In genomic region chr11:122170815-122171475, GRCh38 we compare ENCODE assay signal across 13 cellular contexts. TPM values are rescaled to one million over a fixed set of nuclear protein-coding genes. Genes with fewer than 3 reads are reported as not detected.
DNase-seq lines count a peak whose midpoint lies in the region; ATAC-seq and TF ChIP-seq lines count a peak whose summit lies in the region.
"Had no signal": no experiment of that assay in that cellular context is flagged by ENCODE, and none has a peak within 500 bp of the region (broad histone marks: within the 10 kb centered on the region; RNA-seq: fewer than 3 reads in every experiment).

No MANE protein-coding gene starts in this region.

- no peaks in the 10 kb centered on the region for H3K4me1 ChIP-seq in HEK293 (ENCODE audit: control insufficient read depth, insufficient read depth, low read length)

- ATAC-seq in activated CD8-positive, alpha-beta memory T cell treated with anti-CD3 and anti-CD28 coated beads, Interleukin-2, amount 10 ng/mL, durations not matched to agents 7 days and 5 days, result no peak
- ATAC-seq in HG03159 (IDR thresholded peaks at IDR 0.05; ENCODE audit: unreplicated experiment), result no peak

- no peak overlapping the region for H3K4me3 Mint-ChIP-seq in activated CD8-positive, alpha-beta memory T cell treated with anti-CD3 and anti-CD28 coated beads, Interleukin-2, amount 10 ng/mL, durations not matched to agents 7 days and 5 days

- POLR2A ChIA-PET in HEK293 (lab: Yijun Ruan, JAX), result no interaction called here

- H3K36me3 ChIP-seq in HEK293 (ENCODE audit: control insufficient read depth in 2 of 2, insufficient read depth in 1 of 2, low read length in 2 of 2), result no peaks in the 10 kb centered on the region
- no peaks in the 10 kb centered on the region for H3K36me3 ChIP-seq in kidney epithelial cell (ENCODE audit: control insufficient read depth, insufficient read depth, low read length)
- H3K36me3 ChIP-seq: heart left ventricle had no signal

- H3K9me3 ChIP-seq in HEK293 (ENCODE audit: control insufficient read depth, insufficient read depth, low read depth, low read length), result no peaks in the 10 kb centered on the region
- H3K9me3 ChIP-seq: heart left ventricle had no signal

- no peaks in the 10 kb centered on the region for H3K4me1 Mint-ChIP-seq in activated CD8-positive, alpha-beta memory T cell treated with anti-CD3 and anti-CD28 coated beads, Interleukin-2, amount 10 ng/mL, durations not matched to agents 7 days and 5 days
- H3K4me1 Mint-ChIP-seq: CD4-positive, CD25-positive, alpha-beta regulatory T cell had no signal

- no peaks in the 10 kb centered on the region for H3K27me3 ChIP-seq in kidney epithelial cell (ENCODE audit: control insufficient read depth, insufficient read depth, low read length)
- H3K27me3 ChIP-seq: heart left ventricle had no signal

- no peaks in the 10 kb centered on the region for H3K27me3 Mint-ChIP-seq in activated CD8-positive, alpha-beta memory T cell treated with anti-CD3 and anti-CD28 coated beads, Interleukin-2, amount 10 ng/mL, durations not matched to agents 7 days and 5 days
- H3K27me3 Mint-ChIP-seq: CD4-positive, CD25-positive, alpha-beta regulatory T cell had no signal

- H3K4me3 ChIP-seq in HEK293 (ENCODE audit: low read depth, low read length) (no peak overlapping the region), kidney epithelial cell (ENCODE audit: low read depth, low read length) (no peak overlapping the region)
- H3K4me3 ChIP-seq: heart left ventricle had no signal

- CTCF ChIA-PET in HEK293 (lab: Yijun Ruan, JAX), result interaction anchor here (0.7 kb wide), 1 partner anchor 150 kb away, joined by 3 read pairs; no protein-coding TSS in a partner anchor
- CTCF ChIA-PET in activated CD8-positive, alpha-beta memory T cell treated with anti-CD3 and anti-CD28 coated beads, Interleukin-2, amount 10 ng/mL, durations not matched to agents 7 days and 5 days (lab: Charles Lee), result no interaction called here

- H3K9me3 Mint-ChIP-seq in activated CD8-positive, alpha-beta memory T cell treated with anti-CD3 and anti-CD28 coated beads, Interleukin-2, amount 10 ng/mL, durations not matched to agents 7 days and 5 days (ENCODE audit: low read depth), result no peaks in the 10 kb centered on the region

- DNase-seq in AG08395 (ENCODE audit: low spot score) (peak; percentile 76), amniotic epithelial cell (ENCODE audit: low read depth) (peak; percentile 85), kidney epithelial cell (ENCODE audit: low read depth) (peak; percentile 63), NCI-H526 (lab: John Stamatoyannopoulos, UW) (no peak)
- DNase-seq in activated CD8-positive, alpha-beta memory T cell treated with anti-CD3 and anti-CD28 coated beads, Interleukin-2, amount 10 ng/mL, durations not matched to agents 7 days and 5 days, result no peak
- no peak for DNase-seq in stimulated activated CD4-positive, alpha-beta T cell treated with anti-CD3 and anti-CD28 coated beads, Interleukin-12 subunit alpha, Interleukin-12 subunit beta, amount 100 ng/mL, for 4 hours
- DNase-seq: CD4-positive, CD25-positive, alpha-beta regulatory T cell; heart left ventricle; NCI-H1694 treated with DMSO at 0.1 percent for 48 hours; T-helper 2 cell had no signal

- TF ChIP-seq CTCF in HEK293 (tag by site-specific recombination; IDR thresholded peaks at IDR 0.05), result no peak
- TF ChIP-seq CTCF in kidney epithelial cell (IDR thresholded peaks at IDR 0.05; ENCODE audit: insufficient read depth, low read length, poor library complexity, severe bottlenecking), result no peak

- no peaks in the 10 kb centered on the region for H3K36me3 Mint-ChIP-seq in activated CD8-positive, alpha-beta memory T cell treated with anti-CD3 and anti-CD28 coated beads, Interleukin-2, amount 10 ng/mL, durations not matched to agents 7 days and 5 days
- H3K36me3 Mint-ChIP-seq: activated naive CD4-positive, alpha-beta T cell treated with anti-CD3 and anti-CD28 coated beads, Interleukin-2, amount 50 U/mL, for 72 hours; CD4-positive, CD25-positive, alpha-beta regulatory T cell had no signal

- no peak overlapping the region for H3K27ac ChIP-seq in HEK293 (ENCODE audit: extremely low read depth, low read depth, low read length)

- no peak overlapping the region for H3K27ac Mint-ChIP-seq in activated CD8-positive, alpha-beta memory T cell treated with anti-CD3 and anti-CD28 coated beads, Interleukin-2, amount 10 ng/mL, durations not matched to agents 7 days and 5 days
- H3K27ac Mint-ChIP-seq: activated naive CD4-positive, alpha-beta T cell treated with anti-CD3 and anti-CD28 coated beads, Interleukin-2, amount 50 U/mL, for 72 hours; CD4-positive, CD25-positive, alpha-beta regulatory T cell had no signal

TF ChIP-seq in HEK293, 187 proteins besides CTCF, POLR2A, EP300 and RAD21:
- no peak for TF ChIP-seq ZNF2 (tag by site-specific recombination; IDR thresholded peaks at IDR 0.05)
- TF ChIP-seq ZNF202 (tag by site-specific recombination; IDR thresholded peaks at IDR 0.05; ENCODE audit: borderline replicate concordance), result no peak
- peak; percentile 32; the same call in 1 of the 2 replicates for TF ChIP-seq EGR2 (tag by site-specific recombination; IDR thresholded peaks at IDR 0.05; ENCODE audit: low read depth)
- no peak for TF ChIP-seq ZNF391 (tag by site-specific recombination; IDR thresholded peaks at IDR 0.05; ENCODE audit: borderline replicate concordance, low read depth)
- no peak for TF ChIP-seq ZNF221 (tag by site-specific recombination; IDR thresholded peaks at IDR 0.05; ENCODE audit: borderline replicate concordance)
- no peak for TF ChIP-seq ZNF692 (tag by site-specific recombination; IDR thresholded peaks at IDR 0.05)

RNA-seq across cellular contexts. Expression of gene BLID, which starts 54.9 kb away (rescaled TPM):
- total RNA-seq in kidney epithelial cell, result not detected in 2 replicates
- not detected for total RNA-seq in activated CD8-positive, alpha-beta memory T cell treated with anti-CD3 and anti-CD28 coated beads, Interleukin-2, amount 10 ng/mL, durations not matched to agents 7 days and 5 days
- total RNA-seq: activated naive CD4-positive, alpha-beta T cell treated with anti-CD3 and anti-CD28 coated beads, Interleukin-2, amount 50 U/mL, for 72 hours; CD4-positive, CD25-positive, alpha-beta regulatory T cell; heart left ventricle had no signal

Comparison
In these comparisons a context has a peak if more than half of its experiments do, and no peak if none do; other contexts are left out.
1. DNase-seq: peak in AG08395 (single experiment), amniotic epithelial cell (single experiment) and kidney epithelial cell (single experiment); none in activated CD8-positive, alpha-beta memory T cell treated with anti-CD3 and anti-CD28 coated beads, Interleukin-2, amount 10 ng/mL, durations not matched to agents 7 days and 5 days (single experiment), stimulated activated CD4-positive, alpha-beta T cell treated with anti-CD3 and anti-CD28 coated beads, Interleukin-12 subunit alpha, Interleukin-12 subunit beta, amount 100 ng/mL, for 4 hours (single experiment) and NCI-H526 (0 of 2).